1 cellular context compared by ENCODE assay signal in the genomic region with DNA sequence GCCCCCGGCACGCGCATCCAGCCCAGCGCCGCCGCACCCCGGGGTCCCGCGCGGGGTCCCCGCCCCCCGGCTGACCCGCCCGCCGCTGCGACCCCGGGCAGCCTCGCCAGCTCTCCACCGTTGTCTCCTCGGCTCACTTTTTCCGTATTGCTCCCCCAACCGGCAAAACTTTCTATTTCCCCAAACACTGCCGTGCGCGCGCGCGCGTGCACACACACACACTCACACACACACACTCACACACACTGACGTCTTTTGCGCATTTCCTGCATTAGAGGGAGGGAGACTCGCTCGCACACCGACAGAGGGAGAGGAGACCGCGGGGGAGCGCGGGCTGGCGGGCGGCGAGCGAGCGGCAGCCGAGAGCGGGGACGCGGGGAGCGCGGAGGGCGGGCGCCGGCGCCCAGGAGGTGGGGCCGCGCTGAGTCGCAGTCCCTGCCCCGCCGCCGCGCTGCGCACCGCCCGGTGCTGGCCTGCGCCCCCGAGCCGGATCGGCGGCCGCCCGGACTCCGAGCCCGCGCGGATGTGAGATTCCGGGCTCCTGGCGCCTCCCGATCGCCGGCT.
A peak's percentile ranks its signal among the peaks of the same experiment; 100 is the strongest.
TF ChIP-seq lines count a peak whose summit lies in the region.

No MANE protein-coding gene starts in this region.

TF ChIP-seq in SK-N-SH, 30 proteins besides CTCF, POLR2A, EP300 and RAD21 (continued from another document):
- TF ChIP-seq, protein P1, sequence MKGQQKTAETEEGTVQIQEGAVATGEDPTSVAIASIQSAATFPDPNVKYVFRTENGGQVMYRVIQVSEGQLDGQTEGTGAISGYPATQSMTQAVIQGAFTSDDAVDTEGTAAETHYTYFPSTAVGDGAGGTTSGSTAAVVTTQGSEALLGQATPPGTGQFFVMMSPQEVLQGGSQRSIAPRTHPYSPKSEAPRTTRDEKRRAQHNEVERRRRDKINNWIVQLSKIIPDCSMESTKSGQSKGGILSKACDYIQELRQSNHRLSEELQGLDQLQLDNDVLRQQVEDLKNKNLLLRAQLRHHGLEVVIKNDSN (IDR thresholded peaks at IDR 0.05; ENCODE audit: borderline replicate concordance, low read depth) = no peak
- TF ChIP-seq, protein P2, sequence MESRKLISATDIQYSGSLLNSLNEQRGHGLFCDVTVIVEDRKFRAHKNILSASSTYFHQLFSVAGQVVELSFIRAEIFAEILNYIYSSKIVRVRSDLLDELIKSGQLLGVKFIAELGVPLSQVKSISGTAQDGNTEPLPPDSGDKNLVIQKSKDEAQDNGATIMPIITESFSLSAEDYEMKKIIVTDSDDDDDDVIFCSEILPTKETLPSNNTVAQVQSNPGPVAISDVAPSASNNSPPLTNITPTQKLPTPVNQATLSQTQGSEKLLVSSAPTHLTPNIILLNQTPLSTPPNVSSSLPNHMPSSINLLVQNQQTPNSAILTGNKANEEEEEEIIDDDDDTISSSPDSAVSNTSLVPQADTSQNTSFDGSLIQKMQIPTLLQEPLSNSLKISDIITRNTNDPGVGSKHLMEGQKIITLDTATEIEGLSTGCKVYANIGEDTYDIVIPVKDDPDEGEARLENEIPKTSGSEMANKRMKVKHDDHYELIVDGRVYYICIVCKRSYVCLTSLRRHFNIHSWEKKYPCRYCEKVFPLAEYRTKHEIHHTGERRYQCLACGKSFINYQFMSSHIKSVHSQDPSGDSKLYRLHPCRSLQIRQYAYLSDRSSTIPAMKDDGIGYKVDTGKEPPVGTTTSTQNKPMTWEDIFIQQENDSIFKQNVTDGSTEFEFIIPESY (IDR thresholded peaks at IDR 0.05; ENCODE audit: borderline replicate concordance, low read depth) = no peak
- TF ChIP-seq NRF1 (IDR thresholded peaks at IDR 0.05; ENCODE audit: low read depth, low read length) (peak; percentile 48), FOXM1 (IDR thresholded peaks at IDR 0.05; ENCODE audit: low read depth) (no peak), NFIC (IDR thresholded peaks at IDR 0.05; ENCODE audit: borderline replicate concordance) (no peak), MEF2A (IDR thresholded peaks at IDR 0.05; ENCODE audit: borderline replicate concordance, low read depth) (no peak), SMC3 (IDR thresholded peaks at IDR 0.05; ENCODE audit: low read depth, low read length) (peak; percentile 52), EZH2phosphoT487 (IDR thresholded peaks at IDR 0.05; ENCODE audit: borderline replicate concordance, low read depth) (no peak), SIN3A (IDR thresholded peaks at IDR 0.05; ENCODE audit: borderline replicate concordance, low read depth, low read length) (peak; percentile 96), MXI1 (IDR thresholded peaks at IDR 0.05; ENCODE audit: low read depth, low read length) (peak; percentile 87), RFX5 (IDR thresholded peaks at IDR 0.05; ENCODE audit: low read length) (0 out of 2 replicates have a peak, but pooled peaks have one; percentile 52), TAF1 (IDR thresholded peaks at IDR 0.05; ENCODE audit: borderline replicate concordance, low read depth, low read length) (peak; percentile 86), CHD2 (IDR thresholded peaks at IDR 0.05; ENCODE audit: low read length, partially characterized antibody) (peak; percentile 48), RCOR1 (IDR thresholded peaks at IDR 0.05; ENCODE audit: low read length) (peak; percentile 86), JUND (IDR thresholded peaks at IDR 0.05) (no peak), RXRA (IDR thresholded peaks at IDR 0.05; ENCODE audit: borderline replicate concordance, low read depth) (no peak), TCF12 (IDR thresholded peaks at IDR 0.05) (peak; percentile 38; the same call in 1 of the 2 replicates), FOSL2 (IDR thresholded peaks at IDR 0.05; ENCODE audit: borderline replicate concordance, low read depth) (no peak; the same call in 1 of the 2 replicates), ELF1 (IDR thresholded peaks at IDR 0.05) (peak; percentile 75), TEAD4 (IDR thresholded peaks at IDR 0.05; ENCODE audit: borderline replicate concordance, insufficient read depth) (no peak), POLR2AphosphoS5 (IDR thresholded peaks at IDR 0.05; ENCODE audit: low read depth, low read length) (peak; percentile 72; the same call in 1 of the 2 replicates)
- TF ChIP-seq, protein P3, sequence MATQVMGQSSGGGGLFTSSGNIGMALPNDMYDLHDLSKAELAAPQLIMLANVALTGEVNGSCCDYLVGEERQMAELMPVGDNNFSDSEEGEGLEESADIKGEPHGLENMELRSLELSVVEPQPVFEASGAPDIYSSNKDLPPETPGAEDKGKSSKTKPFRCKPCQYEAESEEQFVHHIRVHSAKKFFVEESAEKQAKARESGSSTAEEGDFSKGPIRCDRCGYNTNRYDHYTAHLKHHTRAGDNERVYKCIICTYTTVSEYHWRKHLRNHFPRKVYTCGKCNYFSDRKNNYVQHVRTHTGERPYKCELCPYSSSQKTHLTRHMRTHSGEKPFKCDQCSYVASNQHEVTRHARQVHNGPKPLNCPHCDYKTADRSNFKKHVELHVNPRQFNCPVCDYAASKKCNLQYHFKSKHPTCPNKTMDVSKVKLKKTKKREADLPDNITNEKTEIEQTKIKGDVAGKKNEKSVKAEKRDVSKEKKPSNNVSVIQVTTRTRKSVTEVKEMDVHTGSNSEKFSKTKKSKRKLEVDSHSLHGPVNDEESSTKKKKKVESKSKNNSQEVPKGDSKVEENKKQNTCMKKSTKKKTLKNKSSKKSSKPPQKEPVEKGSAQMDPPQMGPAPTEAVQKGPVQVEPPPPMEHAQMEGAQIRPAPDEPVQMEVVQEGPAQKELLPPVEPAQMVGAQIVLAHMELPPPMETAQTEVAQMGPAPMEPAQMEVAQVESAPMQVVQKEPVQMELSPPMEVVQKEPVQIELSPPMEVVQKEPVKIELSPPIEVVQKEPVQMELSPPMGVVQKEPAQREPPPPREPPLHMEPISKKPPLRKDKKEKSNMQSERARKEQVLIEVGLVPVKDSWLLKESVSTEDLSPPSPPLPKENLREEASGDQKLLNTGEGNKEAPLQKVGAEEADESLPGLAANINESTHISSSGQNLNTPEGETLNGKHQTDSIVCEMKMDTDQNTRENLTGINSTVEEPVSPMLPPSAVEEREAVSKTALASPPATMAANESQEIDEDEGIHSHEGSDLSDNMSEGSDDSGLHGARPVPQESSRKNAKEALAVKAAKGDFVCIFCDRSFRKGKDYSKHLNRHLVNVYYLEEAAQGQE (IDR thresholded peaks at IDR 0.05; ENCODE audit: low read depth, low read length) = peak; percentile 35; the same call in 1 of the 2 replicates
- TF ChIP-seq, protein P4, sequence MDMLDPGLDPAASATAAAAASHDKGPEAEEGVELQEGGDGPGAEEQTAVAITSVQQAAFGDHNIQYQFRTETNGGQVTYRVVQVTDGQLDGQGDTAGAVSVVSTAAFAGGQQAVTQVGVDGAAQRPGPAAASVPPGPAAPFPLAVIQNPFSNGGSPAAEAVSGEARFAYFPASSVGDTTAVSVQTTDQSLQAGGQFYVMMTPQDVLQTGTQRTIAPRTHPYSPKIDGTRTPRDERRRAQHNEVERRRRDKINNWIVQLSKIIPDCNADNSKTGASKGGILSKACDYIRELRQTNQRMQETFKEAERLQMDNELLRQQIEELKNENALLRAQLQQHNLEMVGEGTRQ (IDR thresholded peaks at IDR 0.05; ENCODE audit: borderline replicate concordance, low read depth, low read length) = no peak
- TF ChIP-seq, protein P5, sequence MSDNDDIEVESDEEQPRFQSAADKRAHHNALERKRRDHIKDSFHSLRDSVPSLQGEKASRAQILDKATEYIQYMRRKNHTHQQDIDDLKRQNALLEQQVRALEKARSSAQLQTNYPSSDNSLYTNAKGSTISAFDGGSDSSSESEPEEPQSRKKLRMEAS (IDR thresholded peaks at IDR 0.05; ENCODE audit: low read depth) = peak; percentile 90
- TF ChIP-seq, protein P6, sequence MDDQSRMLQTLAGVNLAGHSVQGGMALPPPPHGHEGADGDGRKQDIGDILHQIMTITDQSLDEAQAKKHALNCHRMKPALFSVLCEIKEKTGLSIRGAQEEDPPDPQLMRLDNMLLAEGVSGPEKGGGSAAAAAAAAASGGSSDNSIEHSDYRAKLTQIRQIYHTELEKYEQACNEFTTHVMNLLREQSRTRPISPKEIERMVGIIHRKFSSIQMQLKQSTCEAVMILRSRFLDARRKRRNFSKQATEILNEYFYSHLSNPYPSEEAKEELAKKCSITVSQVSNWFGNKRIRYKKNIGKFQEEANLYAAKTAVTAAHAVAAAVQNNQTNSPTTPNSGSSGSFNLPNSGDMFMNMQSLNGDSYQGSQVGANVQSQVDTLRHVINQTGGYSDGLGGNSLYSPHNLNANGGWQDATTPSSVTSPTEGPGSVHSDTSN (IDR thresholded peaks at IDR 0.05) = peak; percentile 28; the same call in 1 of the 2 replicates
